34 cellular contexts compared by ENCODE assay signal in genomic region chr13:20313896-20314295, GRCh38.
"Had no signal": no experiment of that assay in that cellular context is flagged by ENCODE, and none has a peak within 500 bp of the region (broad histone marks: within the 10 kb centered on the region; RNA-seq: fewer than 3 reads in every experiment).

No MANE protein-coding gene starts in this region.

- H3K27me3 ChIP-seq: MG63 had no signal

- H3K9me3 ChIP-seq: MG63 had no signal

- H3K4me3 ChIP-seq: MG63 had no signal

- H3K36me3 ChIP-seq: MG63 had no signal

- DNase-seq: Karpas-422, Kasumi-1, MG63, MM.1S, MV-4-11, NCI-H1048, NCI-H1092, NCI-H1092 treated with DMSO at 0.1 percent for 48 hours, NCI-H1105, NCI-H1105 treated with DMSO at 0.1 percent for 48 hours, NCI-H1417, NCI-H1417 treated with DMSO at 0.1 percent for 48 hours, NCI-H1436, NCI-H1436 treated with DMSO at 0.1 percent for 48 hours, NCI-H146, NCI-H1694, NCI-H1694 treated with DMSO at 0.1 percent for 48 hours, NCI-H187, NCI-H187 treated with DMSO at 0.1 percent for 48 hours, NCI-H1930, NCI-H2029, NCI-H2029 treated with DMSO at 0.1 percent for 48 hours, NCI-H2081, NCI-H2081 treated with DMSO at 0.1 percent for 48 hours, NCI-H2107, NCI-H2171, NCI-H2171 treated with DMSO at 0.1 percent for 48 hours, NCI-H2227 treated with DMSO at 0.1 percent for 48 hours, NCI-H226, NCI-H345, NCI-H446, NCI-H446 treated with DMSO at 0.1 percent for 48 hours, NCI-H510A, NCI-H510A treated with DMSO at 0.1 percent for 48 hours had no signal
